ENCODE assay signal across 9 cellular contexts in the genomic region with DNA sequence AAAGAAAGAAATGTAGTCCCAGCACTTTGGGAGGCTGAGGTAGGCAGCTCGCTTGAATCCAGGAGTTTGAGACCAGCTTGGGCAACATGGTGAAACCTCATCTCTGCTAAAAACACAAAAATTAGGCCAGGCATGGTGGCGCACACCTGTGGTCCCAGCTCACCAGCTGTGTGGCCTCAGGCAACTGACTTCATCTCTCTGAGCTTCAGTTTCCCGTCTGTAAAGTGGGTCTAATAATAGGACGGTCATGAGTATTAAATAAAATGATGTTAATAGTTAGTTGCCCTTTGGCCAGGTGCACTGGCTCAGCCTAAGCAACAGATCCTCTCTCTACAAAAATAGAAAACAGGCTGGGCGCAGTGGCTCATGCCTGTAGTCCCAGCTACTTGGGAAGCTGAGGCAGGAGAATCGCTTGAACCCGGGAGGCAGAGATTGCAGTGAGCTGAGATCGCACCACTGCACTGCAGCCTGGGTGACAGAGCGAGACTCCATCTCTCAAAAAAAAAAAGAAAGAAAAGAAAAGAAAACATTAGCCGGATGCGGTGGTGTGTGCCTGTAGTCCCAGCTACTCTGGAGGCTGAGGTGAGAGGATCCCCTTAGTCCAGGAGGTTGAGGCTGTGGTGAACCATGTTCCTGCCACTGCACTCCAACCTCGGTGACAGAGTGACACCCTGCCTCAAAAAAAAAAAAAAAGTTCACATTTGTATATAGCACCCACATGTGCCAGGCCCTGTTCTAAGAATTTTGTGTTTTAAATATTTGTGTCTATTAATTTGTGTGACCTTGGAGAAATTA. TPM values are rescaled to one million over a fixed set of nuclear protein-coding genes. Genes with fewer than 3 reads are reported as not detected.
"Had no signal": no experiment of that assay in that cellular context is flagged by ENCODE, and none has a peak within 500 bp of the region (broad histone marks: within the 10 kb centered on the region; RNA-seq: fewer than 3 reads in every experiment).

No MANE protein-coding gene starts in this region.

RNA-seq across cellular contexts. Expression of a gene that starts 53.5 kb away (rescaled TPM):
- total RNA-seq: activated CD8-positive, alpha-beta T cell treated with anti-CD3 and anti-CD28 coated beads, Interleukin-2, amount 10 ng/mL, durations not matched to agents 7 days and 5 days; activated naive CD4-positive, alpha-beta T cell treated with anti-CD3 and anti-CD28 coated beads for 36 hours; body of pancreas; left ventricle myocardium inferior; skeletal muscle tissue; thoracic aorta; urinary bladder had no signal

RNA-seq across cellular contexts. Expression of a gene that starts 57.3 kb away (rescaled TPM):
- total RNA-seq: activated CD8-positive, alpha-beta T cell treated with anti-CD3 and anti-CD28 coated beads, Interleukin-2, amount 10 ng/mL, durations not matched to agents 7 days and 5 days; activated naive CD4-positive, alpha-beta T cell treated with anti-CD3 and anti-CD28 coated beads for 36 hours; body of pancreas; kidney; left ventricle myocardium inferior; skeletal muscle tissue; stomach; thoracic aorta; urinary bladder had no signal
